14 cellular contexts compared by ENCODE assay signal in genomic region chr9:2662496-2662895, GRCh38. TPM values are rescaled to one million over a fixed set of nuclear protein-coding genes. Genes with fewer than 3 reads are reported as not detected.
DNase-seq lines count a peak whose midpoint lies in the region; ATAC-seq, FAIRE-seq and TF ChIP-seq lines count a peak whose summit lies in the region.
"Had no signal": no experiment of that assay in that cellular context is flagged by ENCODE, and none has a peak within 500 bp of the region (broad histone marks: within the 10 kb centered on the region; RNA-seq: fewer than 3 reads in every experiment).

No MANE protein-coding gene starts in this region.

- no peak overlapping the region for H3K27ac ChIP-seq in SK-N-SH (ENCODE audit: low read depth in 2 of 2, low read length in 1 of 2)
- no peak overlapping the region for H3K27ac ChIP-seq in pancreas
- H3K27ac ChIP-seq in tibial artery: no peak overlapping the region
- H3K27ac ChIP-seq in suprapubic skin: no peak overlapping the region
- H3K27ac ChIP-seq: SK-N-MC had no signal

- FAIRE-seq in pancreas (lab: Jason Lieb, UNC): no peak
- FAIRE-seq: endothelial cell of umbilical vein had no signal

- H3K27me3 ChIP-seq in SK-N-SH (ENCODE audit: insufficient read depth): no peaks in the 10 kb centered on the region
- no peaks in the 10 kb centered on the region for H3K27me3 ChIP-seq in pancreas
- H3K27me3 ChIP-seq in tibial artery: no peaks in the 10 kb centered on the region
- H3K27me3 ChIP-seq in suprapubic skin: no peaks in the 10 kb centered on the region

- no peaks in the 10 kb centered on the region for H4K20me1 ChIP-seq in SK-N-SH (ENCODE audit: insufficient read depth)

- CTCF ChIA-PET in SK-N-SH (lab: Yijun Ruan, JAX): interaction anchor here (1.0 kb wide), 1 partner anchor 16 kb away, joined by 3 read pairs; no protein-coding TSS in a partner anchor

- no peak overlapping the region for H3K4me3 ChIP-seq in SK-N-SH (ENCODE audit: low read depth in 2 of 2, low read length in 1 of 2)
- H3K4me3 ChIP-seq in pancreas: no peak overlapping the region
- H3K4me3 ChIP-seq in tibial artery: no peak overlapping the region
- H3K4me3 ChIP-seq in suprapubic skin: no peak overlapping the region
- H3K4me3 ChIP-seq: SK-N-MC, smooth muscle cell had no signal

- DNase-seq in EH (ENCODE audit: low read depth) (peak; percentile 16), SK-N-SH (peak; percentile 13), globus pallidus (ENCODE audit: low spot score) (peak; percentile 73), pancreas (peak in 3 of 6 donors; percentile 11 to 36 (median 16)), tibial artery (no peak), suprapubic skin (ENCODE audit: low spot score in 2 of 2) (no peak)
- no peak for DNase-seq in activated T-cell treated with anti-CD3 and anti-CD28 coated beads, Interleukin-2, amount 50 U/mL, for 1 hour
- DNase-seq: activated CD8-positive, alpha-beta T cell treated with anti-CD3 and anti-CD28 coated beads for 36 hours; activated naive CD8-positive, alpha-beta T cell treated with anti-CD3 and anti-CD28 coated beads for 36 hours; NCI-H2107 had no signal

- H3K4me1 ChIP-seq in SK-N-SH (ENCODE audit: control insufficient read depth in 1 of 2, insufficient read depth in 2 of 2, low read depth in 1 of 2, low read length in 1 of 2): peaks cover 0 to 2% of the 10 kb centered on the region in 2 experiments; a peak in 1 of 4 replicates
- H3K4me1 ChIP-seq in pancreas: no peaks in the 10 kb centered on the region
- peaks cover 0 to 12% (median 2%) of the 10 kb centered on the region in 4 donors for H3K4me1 ChIP-seq in tibial artery
- peaks cover 17% of the 10 kb centered on the region for H3K4me1 ChIP-seq in suprapubic skin

- no peak overlapping the region for H3K4me2 ChIP-seq in SK-N-SH
- H3K4me2 ChIP-seq: smooth muscle cell had no signal

- intact Hi-C loops in pancreas (cut with DNase I) (no loop called here), tibial artery (cut with DNase I; ENCODE audit: low total_unique reads) (no loop called here)

- H3K9ac ChIP-seq in SK-N-SH: no peak overlapping the region

- TF ChIP-seq EP300 in SK-N-SH (IDR thresholded peaks at IDR 0.05; ENCODE audit: borderline replicate concordance in 1 of 2, low read depth in 1 of 2, low read length in 1 of 2) (no peak), suprapubic skin (IDR thresholded peaks at IDR 0.05) (no peak)

- ATAC-seq in pancreas (peak; percentile 67 to 90 (median 70)), HG03565 (IDR thresholded peaks at IDR 0.05; ENCODE audit: unreplicated experiment) (no peak)
- ATAC-seq: activated CD8-positive, alpha-beta T cell treated with anti-CD3 and anti-CD28 coated beads for 36 hours had no signal

- TF ChIP-seq RAD21 in SK-N-SH (IDR thresholded peaks at IDR 0.05; ENCODE audit: low read length): peak; percentile 24; the same call in 1 of the 2 replicates

- 82% methylated on average over 7 of the region's 7 CpGs for WGBS in SK-N-SH (ENCODE audit: low lambda C conversion rate)
- 59 to 64% methylated on average over 7 of the region's 7 CpGs for WGBS in pancreas, 2 donors
- 92% methylated on average over 7 of the region's 7 CpGs for WGBS in suprapubic skin

- TF ChIP-seq POLR2A in suprapubic skin (IDR thresholded peaks at IDR 0.05): no peak

- H3K9me3 ChIP-seq in SK-N-SH (no peaks in the 10 kb centered on the region), pancreas (no peaks in the 10 kb centered on the region), tibial artery (no peaks in the 10 kb centered on the region), suprapubic skin (no peaks in the 10 kb centered on the region)

- no peaks in the 10 kb centered on the region for H3K9me2 ChIP-seq in SK-N-SH

- H3K36me3 ChIP-seq in SK-N-SH (replicated peaks in 1 of 2; ENCODE audit: control insufficient read depth in 1 of 2, insufficient read depth in 2 of 2, low read length in 1 of 2) (no peaks in the 10 kb centered on the region), pancreas (no peaks in the 10 kb centered on the region), tibial artery (no peaks in the 10 kb centered on the region), suprapubic skin (no peaks in the 10 kb centered on the region)

- POLR2A ChIA-PET in SK-N-SH (lab: Yijun Ruan, JAX): no interaction called here

- TF ChIP-seq CTCF in SK-N-SH (IDR thresholded peaks at IDR 0.05) (peak; percentile 24; the same call in 1 of the 2 replicates), pancreas (IDR thresholded peaks at IDR 0.05) (no peak), tibial artery (IDR thresholded peaks at IDR 0.05) (no peak), suprapubic skin (IDR thresholded peaks at IDR 0.05) (no peak)

- H3K79me2 ChIP-seq in SK-N-SH (ENCODE audit: insufficient read depth): no peaks in the 10 kb centered on the region

- no peak overlapping the region for H2AFZ ChIP-seq in SK-N-SH (ENCODE audit: low read depth)

- H3F3A ChIP-seq in SK-N-SH (replicated peaks; ENCODE audit: insufficient read depth): no peaks in the 10 kb centered on the region

TF ChIP-seq in SK-N-SH, 30 proteins besides CTCF, POLR2A, EP300 and RAD21:
- TF ChIP-seq GABPA (IDR thresholded peaks at IDR 0.05; ENCODE audit: low read depth) (no peak), IRF3 (IDR thresholded peaks at IDR 0.05; ENCODE audit: low read depth, low read length) (no peak), TEAD4 (IDR thresholded peaks at IDR 0.05; ENCODE audit: borderline replicate concordance, insufficient read depth) (no peak), EZH2phosphoT487 (IDR thresholded peaks at IDR 0.05; ENCODE audit: borderline replicate concordance, low read depth) (no peak), GATA2 (CRISPR knock-in tag; IDR thresholded peaks at IDR 0.05) (no peak)
TF ChIP-seq in SK-N-SH: peak in this region for 0.

RNA-seq across cellular contexts. Expression of gene VLDLR, which starts 40.9 kb away (rescaled TPM):
- 9.2 and 12.0 TPM in 2 replicates for polyA plus RNA-seq in SK-N-SH (2012; rRNA removed)
- 9.0 and 10.7 TPM in 2 replicates for polyA plus RNA-seq in SK-N-SH (2012; cell fraction: cytosol; rRNA removed)
- polyA plus RNA-seq in SK-N-SH (2012; cell fraction: nucleus; rRNA removed): 12.2 and 17.0 TPM in 2 replicates
- 10 to 100 TPM; 18.7 to 34.8 (median 28.4) TPM for total RNA-seq in pancreas
- polyA plus RNA-seq in pancreas: 10 to 100 TPM in 1 of 2 donors, 1 to 10 TPM in 1; 7.4 to 16.5 TPM
- 1 to 10 TPM; 1.1 to 8.4 (median 6.9) TPM for total RNA-seq in suprapubic skin

RNA-seq across cellular contexts. Expression of gene KCNV2, which starts 54.8 kb away (rescaled TPM):
- polyA plus RNA-seq in SK-N-SH (2012; rRNA removed) (not detected in 2 replicates), pancreas (not detected)
- polyA plus RNA-seq in SK-N-SH (2012; cell fraction: cytosol; rRNA removed): not detected in 2 replicates
- polyA plus RNA-seq in SK-N-SH (2012; cell fraction: nucleus; rRNA removed): not detected in 2 replicates
- total RNA-seq in pancreas (not detected), suprapubic skin (not detected)
- total RNA-seq: activated CD8-positive, alpha-beta T cell treated with anti-CD3 and anti-CD28 coated beads for 36 hours; activated naive CD8-positive, alpha-beta T cell treated with anti-CD3 and anti-CD28 coated beads for 36 hours; endothelial cell of umbilical vein; smooth muscle cell had no signal
- polyA plus RNA-seq: endothelial cell of umbilical vein, smooth muscle cell had no signal

Comparison
In these comparisons a context has a peak if more than half of its experiments do, and no peak if none do; other contexts are left out.
1. DNase-seq: peak in EH (single experiment), SK-N-SH (single experiment) and globus pallidus (single experiment); none in tibial artery (0 of 2), suprapubic skin (0 of 2) and activated T-cell treated with anti-CD3 and anti-CD28 coated beads, Interleukin-2, amount 50 U/mL, for 1 hour (single experiment).